ENCODE assay signal across 22 cellular contexts in genomic region chr12:25025951-25026490, GRCh38.
DNase-seq lines count a peak whose midpoint lies in the region; ATAC-seq and TF ChIP-seq lines count a peak whose summit lies in the region.
"Had no signal": no experiment of that assay in that cellular context is flagged by ENCODE, and none has a peak within 500 bp of the region (broad histone marks: within the 10 kb centered on the region; RNA-seq: fewer than 3 reads in every experiment).

No MANE protein-coding gene starts in this region.

- H3F3A ChIP-seq in GM23338 (replicated peaks; ENCODE audit: low read depth) (no peaks in the 10 kb centered on the region), neural progenitor cell (ENCODE audit: low read depth) (peaks cover 10% of the 10 kb centered on the region)

- ATAC-seq in GM23338, result no peak
- no peak for ATAC-seq in HG03460 (IDR thresholded peaks at IDR 0.05; ENCODE audit: unreplicated experiment)
- ATAC-seq: Right ventricle myocardium inferior had no signal

- peaks cover 8% of the 10 kb centered on the region for H3K27me3 Mint-ChIP-seq in GM23338 (ENCODE audit: insufficient read depth, low read depth, poor library complexity)
- peaks cover 4% of the 10 kb centered on the region for H3K27me3 Mint-ChIP-seq in neural progenitor cell (ENCODE audit: insufficient read depth, low read depth)

- peak overlapping the region; percentile 95 for H3K4me2 ChIP-seq in BLaER1
- H3K4me2 ChIP-seq in GM23338, result no peak overlapping the region
- peak overlapping the region; percentile 23 for H3K4me2 ChIP-seq in neural progenitor cell
- no peak overlapping the region for H3K4me2 ChIP-seq in hepatocyte

- H3K27me3 ChIP-seq in BLaER1 (no peaks in the 10 kb centered on the region), GM23338 (ENCODE audit: insufficient read depth) (no peaks in the 10 kb centered on the region), neural progenitor cell (no peaks in the 10 kb centered on the region), hepatocyte (no peaks in the 10 kb centered on the region)
- H3K27me3 ChIP-seq: MG63, Peyer's patch had no signal

- no peaks in the 10 kb centered on the region for H3K9me3 Mint-ChIP-seq in GM23338
- no peaks in the 10 kb centered on the region for H3K9me3 Mint-ChIP-seq in neural progenitor cell
- H3K9me3 Mint-ChIP-seq: T-helper 1 cell treated with Interleukin-12 subunit alpha and Interleukin-12 subunit beta and Interleukin-4 antibody, amounts not matched to agents 30 μg/mL and 1 μg/mL, for 36 hours had no signal

- no peak for TF ChIP-seq CTCF in GM23338 (conservative IDR thresholded peaks at IDR 0.05; ENCODE audit: low read depth in 2 of 2)
- no peak for TF ChIP-seq CTCF in neural progenitor cell (IDR thresholded peaks at IDR 0.05)
- no peak for TF ChIP-seq CTCF in hepatocyte (IDR thresholded peaks at IDR 0.05; ENCODE audit: poor library complexity)

- H3K27ac Mint-ChIP-seq in GM23338, result no peak overlapping the region
- no peak overlapping the region for H3K27ac Mint-ChIP-seq in neural progenitor cell
- H3K27ac Mint-ChIP-seq: T-helper 1 cell treated with Interleukin-12 subunit alpha and Interleukin-12 subunit beta and Interleukin-4 antibody, amounts not matched to agents 30 μg/mL and 1 μg/mL, for 36 hours had no signal

- H3K9ac ChIP-seq in BLaER1, result peak overlapping the region; percentile 91
- no peak overlapping the region for H3K9ac ChIP-seq in neural progenitor cell

- DNase-seq in GM23338 (ENCODE audit: low spot score), result no peak
- peak; percentile 76 for DNase-seq in NCI-H69 (lab: John Stamatoyannopoulos, UW)
- DNase-seq in neural progenitor cell (ENCODE audit: low spot score), result no peak
- no peak for DNase-seq in T1000 (lab: John Stamatoyannopoulos, UW)
- no peak for DNase-seq in hepatocyte (ENCODE audit: low spot score)
- DNase-seq: 8988T; AML-193; Kasumi-1; MG63; NCI-H1048; NCI-H1417 treated with DMSO at 0.1 percent for 48 hours; NCI-H187; NCI-H2107; NCI-H2227 treated with DMSO at 0.1 percent for 48 hours; NCI-H510A; NCI-H774; NK-92 treated with Interleukin-12 subunit alpha and Interleukin-12 subunit beta, amount 100 ng/mL, for 24 hours; Peyer's patch had no signal

- peak overlapping the region; percentile 64 for H3K4me3 ChIP-seq in BLaER1
- no peak overlapping the region for H3K4me3 ChIP-seq in GM23338
- no peak overlapping the region for H3K4me3 ChIP-seq in neural progenitor cell
- no peak overlapping the region for H3K4me3 ChIP-seq in hepatocyte
- H3K4me3 ChIP-seq: MG63, Peyer's patch had no signal

- H3K4me1 ChIP-seq in BLaER1, result peaks cover 68% of the 10 kb centered on the region
- no peaks in the 10 kb centered on the region for H3K4me1 ChIP-seq in GM23338 (ENCODE audit: insufficient read depth)
- H3K4me1 ChIP-seq in neural progenitor cell, result peaks cover 18% of the 10 kb centered on the region
- no peaks in the 10 kb centered on the region for H3K4me1 ChIP-seq in hepatocyte (ENCODE audit: insufficient read depth)
- H3K4me1 ChIP-seq: Peyer's patch had no signal

- H3K36me3 ChIP-seq in BLaER1 (peaks cover 35% of the 10 kb centered on the region), GM23338 (ENCODE audit: insufficient read depth) (no peaks in the 10 kb centered on the region), neural progenitor cell (no peaks in the 10 kb centered on the region), hepatocyte (replicated peaks; ENCODE audit: insufficient read depth, low read depth) (no peaks in the 10 kb centered on the region)
- H3K36me3 ChIP-seq: MG63, Peyer's patch had no signal

- H2AFZ ChIP-seq in GM23338, result peak overlapping the region; percentile 61; the same call in 1 of the 2 replicates
- H2AFZ ChIP-seq in neural progenitor cell (replicated peaks), result no peak overlapping the region
- H2AFZ ChIP-seq in hepatocyte, result no peak overlapping the region

- H3K4me1 Mint-ChIP-seq in GM23338, result no peaks in the 10 kb centered on the region
- H3K4me1 Mint-ChIP-seq in neural progenitor cell, result no peaks in the 10 kb centered on the region

- H3K9me2 ChIP-seq in GM23338 (ENCODE audit: insufficient read depth) (no peaks in the 10 kb centered on the region), hepatocyte (replicated peaks; ENCODE audit: insufficient read depth) (no peaks in the 10 kb centered on the region)

- H3K36me3 Mint-ChIP-seq in GM23338 (ENCODE audit: low read depth) (no peaks in the 10 kb centered on the region), neural progenitor cell (no peaks in the 10 kb centered on the region)

- no peaks in the 10 kb centered on the region for H3K79me2 ChIP-seq in GM23338 (replicated peaks; ENCODE audit: insufficient read depth)
- H3K79me2 ChIP-seq in neural progenitor cell (ENCODE audit: low read depth), result no peaks in the 10 kb centered on the region
- H3K79me2 ChIP-seq in hepatocyte, result no peaks in the 10 kb centered on the region

- H4K20me1 ChIP-seq in BLaER1, result no peaks in the 10 kb centered on the region
- no peaks in the 10 kb centered on the region for H4K20me1 ChIP-seq in GM23338 (replicated peaks; ENCODE audit: insufficient read depth)
- no peaks in the 10 kb centered on the region for H4K20me1 ChIP-seq in neural progenitor cell (ENCODE audit: low read depth)
- H4K20me1 ChIP-seq in hepatocyte (ENCODE audit: insufficient read depth, poor library complexity, severe bottlenecking), result no peaks in the 10 kb centered on the region

- no peak overlapping the region for H3K4me3 Mint-ChIP-seq in GM23338
- no peak overlapping the region for H3K4me3 Mint-ChIP-seq in neural progenitor cell
- H3K4me3 Mint-ChIP-seq: T-helper 1 cell treated with Interleukin-12 subunit alpha and Interleukin-12 subunit beta and Interleukin-4 antibody, amounts not matched to agents 30 μg/mL and 1 μg/mL, for 36 hours had no signal

- 89% methylated on average over 1 of the region's 1 CpG for WGBS in hepatocyte (ENCODE audit: low lambda C conversion rate, missing lambda C conversion rate)

- H3K9me3 ChIP-seq in BLaER1 (peaks cover 4% of the 10 kb centered on the region; the same call in 1 of the 2 replicates), neural progenitor cell (ENCODE audit: low read depth) (no peaks in the 10 kb centered on the region), hepatocyte (ENCODE audit: low read depth) (no peaks in the 10 kb centered on the region)
- H3K9me3 ChIP-seq: MG63, Peyer's patch had no signal

- H3K27ac ChIP-seq in BLaER1 (peak overlapping the region; percentile 95), GM23338 (ENCODE audit: low read depth) (no peak overlapping the region), neural progenitor cell (no peak overlapping the region), hepatocyte (no peak overlapping the region)
- H3K27ac ChIP-seq: Peyer's patch had no signal

TF ChIP-seq in GM23338, 12 proteins besides CTCF, POLR2A, EP300 and RAD21 (continues in another document):
- TF ChIP-seq CREB1 (CRISPR knock-in tag; IDR thresholded peaks at IDR 0.05; ENCODE audit: low read depth) (no peak), ZNF462 (CRISPR knock-in tag; IDR thresholded peaks at IDR 0.05) (no peak)

Comparison
In these comparisons a context has a peak if more than half of its experiments do, and no peak if none do; other contexts are left out.
1. H3K4me2 ChIP-seq: peak in BLaER1 (single experiment) and neural progenitor cell (single experiment); none in GM23338 (single experiment) and hepatocyte (single experiment).